In the genomic region with DNA sequence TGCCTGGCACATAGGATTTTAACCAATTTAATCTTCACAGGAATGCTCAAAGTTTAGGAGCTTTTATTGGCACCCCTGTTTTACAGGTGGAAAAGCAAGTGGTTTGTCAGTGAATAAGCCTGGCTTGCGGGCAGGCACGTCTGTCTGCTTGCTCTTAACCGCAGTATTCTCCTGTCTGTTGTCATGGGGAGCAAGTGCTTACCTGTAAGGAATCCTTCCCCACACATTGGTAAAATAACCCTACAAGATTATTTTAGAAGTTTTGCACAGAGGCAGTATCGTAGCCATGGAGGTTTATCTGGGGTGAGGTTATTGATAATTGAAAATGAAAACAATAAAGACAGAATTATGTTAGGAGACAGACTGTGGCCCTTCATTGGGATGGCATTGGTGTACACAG, we compare ENCODE assay signal across 10 cellular contexts.
DNase-seq lines count a peak whose midpoint lies in the region; ATAC-seq and TF ChIP-seq lines count a peak whose summit lies in the region.
"Had no signal": no experiment of that assay in that cellular context is flagged by ENCODE, and none has a peak within 500 bp of the region (broad histone marks: within the 10 kb centered on the region; RNA-seq: fewer than 3 reads in every experiment).

No MANE protein-coding gene starts in this region.

- H3K9me3 Mint-ChIP-seq in activated CD8-positive, alpha-beta T cell treated with anti-CD3 and anti-CD28 coated beads, Interleukin-2, amount 10 ng/mL, durations not matched to agents 7 days and 5 days (ENCODE audit: insufficient read depth): no peaks in the 10 kb centered on the region
- H3K9me3 Mint-ChIP-seq in activated CD8-positive, alpha-beta T cell treated with anti-CD3 and anti-CD28 coated beads for 36 hours: no peaks in the 10 kb centered on the region

- peaks cover 4% of the 10 kb centered on the region for H3K4me1 Mint-ChIP-seq in activated CD8-positive, alpha-beta T cell treated with anti-CD3 and anti-CD28 coated beads, Interleukin-2, amount 10 ng/mL, durations not matched to agents 7 days and 5 days (ENCODE audit: low read depth)
- no peaks in the 10 kb centered on the region for H3K4me1 Mint-ChIP-seq in activated CD8-positive, alpha-beta T cell treated with anti-CD3 and anti-CD28 coated beads for 36 hours (ENCODE audit: low read depth)

- H3K4me3 ChIP-seq in SJCRH30 (peak overlapping the region; percentile 56), retinal pigment epithelial cell (ENCODE audit: low read length) (peak overlapping the region; percentile 22)

- CTCF ChIA-PET in activated CD8-positive, alpha-beta T cell treated with anti-CD3 and anti-CD28 coated beads, Interleukin-2, amount 10 ng/mL, durations not matched to agents 7 days and 5 days (lab: Charles Lee): no interaction called here
- CTCF ChIA-PET in activated CD8-positive, alpha-beta T cell treated with anti-CD3 and anti-CD28 coated beads for 36 hours (lab: Charles Lee): no interaction called here

- no peak for ATAC-seq in activated CD8-positive, alpha-beta T cell treated with anti-CD3 and anti-CD28 coated beads, Interleukin-2, amount 10 ng/mL, durations not matched to agents 7 days and 5 days
- no peak for ATAC-seq in activated CD8-positive, alpha-beta T cell treated with anti-CD3 and anti-CD28 coated beads for 36 hours
- ATAC-seq in foreskin keratinocyte: peak; percentile 17
- ATAC-seq in HG02759 (IDR thresholded peaks at IDR 0.05; ENCODE audit: unreplicated experiment): no peak

- H3K27me3 ChIP-seq in SJCRH30 (no peaks in the 10 kb centered on the region), foreskin keratinocyte (peaks cover 8% of the 10 kb centered on the region)

- intact Hi-C loops in activated CD8-positive, alpha-beta T cell treated with anti-CD3 and anti-CD28 coated beads for 36 hours (cut with micrococcal nuclease): no loop called here

- POLR2A ChIA-PET in activated CD8-positive, alpha-beta T cell treated with anti-CD3 and anti-CD28 coated beads, Interleukin-2, amount 10 ng/mL, durations not matched to agents 7 days and 5 days (lab: Charles Lee): no interaction called here
- POLR2A ChIA-PET in activated CD8-positive, alpha-beta T cell treated with anti-CD3 and anti-CD28 coated beads for 36 hours (lab: Charles Lee): no interaction called here

- H3K27ac Mint-ChIP-seq in activated CD8-positive, alpha-beta T cell treated with anti-CD3 and anti-CD28 coated beads, Interleukin-2, amount 10 ng/mL, durations not matched to agents 7 days and 5 days: peak overlapping the region; percentile 20
- no peak overlapping the region for H3K27ac Mint-ChIP-seq in activated CD8-positive, alpha-beta T cell treated with anti-CD3 and anti-CD28 coated beads for 36 hours

- no peak for DNase-seq in activated CD8-positive, alpha-beta T cell treated with anti-CD3 and anti-CD28 coated beads, Interleukin-2, amount 10 ng/mL, durations not matched to agents 7 days and 5 days
- DNase-seq in activated CD8-positive, alpha-beta T cell treated with anti-CD3 and anti-CD28 coated beads for 36 hours: no peak
- DNase-seq in SJCRH30 (no peak), foreskin keratinocyte (peak; percentile 25 to 52), retinal pigment epithelial cell (ENCODE audit: low read depth) (no peak), SIG-M5 (lab: John Stamatoyannopoulos, UW) (no peak)
- DNase-seq in activated effector memory CD4-positive, alpha-beta T cell treated with Interleukin-2 at 50 U/mL for 16 hours: no peak
- DNase-seq: esophagus squamous epithelium, spleen had no signal

- TF ChIP-seq CTCF in activated CD8-positive, alpha-beta T cell treated with anti-CD3 and anti-CD28 coated beads for 36 hours (IDR thresholded peaks at IDR 0.05): no peak
- TF ChIP-seq CTCF in foreskin keratinocyte (conservative IDR thresholded peaks at IDR 0.05): no peak
- TF ChIP-seq CTCF in retinal pigment epithelial cell (conservative IDR thresholded peaks at IDR 0.05; ENCODE audit: low read depth, low read length): no peak

- peaks cover 1% of the 10 kb centered on the region for H3K36me3 Mint-ChIP-seq in activated CD8-positive, alpha-beta T cell treated with anti-CD3 and anti-CD28 coated beads, Interleukin-2, amount 10 ng/mL, durations not matched to agents 7 days and 5 days (ENCODE audit: low read depth)
- no peaks in the 10 kb centered on the region for H3K36me3 Mint-ChIP-seq in activated CD8-positive, alpha-beta T cell treated with anti-CD3 and anti-CD28 coated beads for 36 hours (ENCODE audit: low read depth)

- peaks cover 13% of the 10 kb centered on the region; the same call in 1 of the 2 replicates for H3K4me1 ChIP-seq in SJCRH30
- H3K4me1 ChIP-seq in foreskin keratinocyte: peaks cover 3% of the 10 kb centered on the region

- H3K36me3 ChIP-seq in SJCRH30: no peaks in the 10 kb centered on the region
- H3K36me3 ChIP-seq: esophagus squamous epithelium, spleen had no signal

- peak overlapping the region; percentile 18 for H3K4me3 Mint-ChIP-seq in activated CD8-positive, alpha-beta T cell treated with anti-CD3 and anti-CD28 coated beads, Interleukin-2, amount 10 ng/mL, durations not matched to agents 7 days and 5 days
- H3K4me3 Mint-ChIP-seq in activated CD8-positive, alpha-beta T cell treated with anti-CD3 and anti-CD28 coated beads for 36 hours: no peak overlapping the region

- H3K27me3 Mint-ChIP-seq in activated CD8-positive, alpha-beta T cell treated with anti-CD3 and anti-CD28 coated beads, Interleukin-2, amount 10 ng/mL, durations not matched to agents 7 days and 5 days (ENCODE audit: low read depth): peaks cover 50% of the 10 kb centered on the region
- peaks cover 46% of the 10 kb centered on the region for H3K27me3 Mint-ChIP-seq in activated CD8-positive, alpha-beta T cell treated with anti-CD3 and anti-CD28 coated beads for 36 hours

- H3K27ac ChIP-seq in SJCRH30: no peak overlapping the region
- H3K27ac ChIP-seq in foreskin keratinocyte: no peak overlapping the region
- H3K27ac ChIP-seq: spleen had no signal

- H3K9me3 ChIP-seq in SJCRH30 (replicated peaks): 0 out of 2 replicates have a peak, but pooled peaks cover under 1% of the 10 kb centered on the region
- H3K9me3 ChIP-seq: esophagus squamous epithelium, spleen had no signal

Comparison
In these comparisons a context has a peak if more than half of its experiments do, and no peak if none do; other contexts are left out.
1. DNase-seq: peak in foreskin keratinocyte (2 of 2); none in activated CD8-positive, alpha-beta T cell treated with anti-CD3 and anti-CD28 coated beads, Interleukin-2, amount 10 ng/mL, durations not matched to agents 7 days and 5 days (single experiment), activated CD8-positive, alpha-beta T cell treated with anti-CD3 and anti-CD28 coated beads for 36 hours (single experiment), SJCRH30 (0 of 2), retinal pigment epithelial cell (single experiment), SIG-M5 (single experiment) and activated effector memory CD4-positive, alpha-beta T cell treated with Interleukin-2 at 50 U/mL for 16 hours (single experiment).